8 cellular contexts compared by ENCODE assay signal in the genomic region with DNA sequence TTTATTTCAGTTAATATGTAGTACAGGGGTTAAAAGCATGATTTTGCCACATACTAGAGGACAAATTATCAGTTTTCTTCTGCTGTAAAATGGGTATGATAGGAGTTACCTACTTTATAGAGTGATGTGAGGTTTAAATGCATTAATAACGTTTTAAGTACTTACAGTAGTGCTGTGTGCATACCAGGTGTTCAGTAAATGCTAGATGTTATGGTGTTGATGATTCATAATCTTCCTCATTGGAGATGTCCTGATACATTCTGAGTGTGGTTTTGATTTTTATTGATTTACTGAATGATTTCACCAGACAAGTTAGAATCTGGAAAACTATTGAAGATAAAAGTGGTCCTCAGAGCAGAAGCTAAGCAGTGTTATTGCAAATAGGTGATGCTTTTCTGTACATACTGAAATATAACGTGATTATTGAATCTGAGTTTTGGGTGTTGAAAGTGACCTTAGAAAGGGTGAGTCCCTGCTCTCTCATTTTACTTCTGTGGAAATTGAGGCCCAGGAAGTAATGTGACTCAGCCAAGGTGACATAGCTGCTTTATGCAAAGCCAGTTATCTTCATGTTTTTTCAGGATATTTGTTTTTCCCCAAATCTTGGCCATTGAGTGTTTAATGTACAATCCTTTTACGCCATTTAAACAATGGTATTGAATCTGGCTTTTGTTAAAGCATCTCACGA.
"Had no signal": no experiment of that assay in that cellular context is flagged by ENCODE, and none has a peak within 500 bp of the region (broad histone marks: within the 10 kb centered on the region; RNA-seq: fewer than 3 reads in every experiment).

No MANE protein-coding gene starts in this region.

- H3K9me3 ChIP-seq: ascending aorta, ovary, thyroid gland had no signal

- H3K4me1 ChIP-seq: ascending aorta, thyroid gland had no signal

- H3K27ac Mint-ChIP-seq: activated B cell treated with CpG ODN at 0.5 μM for 24 hours had no signal

- H3K4me3 Mint-ChIP-seq: activated B cell treated with CpG ODN at 0.5 μM for 24 hours had no signal

- H3K27me3 Mint-ChIP-seq: activated B cell treated with CpG ODN at 0.5 μM for 24 hours had no signal

- H3K27ac ChIP-seq: ascending aorta, ovary, thyroid gland had no signal

- H3K36me3 ChIP-seq: cardiac muscle cell, ovary, thyroid gland had no signal

- H3K27me3 ChIP-seq: ascending aorta, cardiac muscle cell, ovary, thyroid gland had no signal

- DNase-seq: activated B cell treated with CpG ODN at 0.5 μM for 24 hours; activated CD4-positive, alpha-beta T cell treated with anti-CD3 and anti-CD28 coated beads, Interleukin-2, amount 50 U/mL, for 48 hours; activated gamma-delta T cell; ovary; stimulated activated CD4-positive, alpha-beta T cell treated with anti-CD3 and anti-CD28 coated beads, Interleukin-12 subunit alpha, Interleukin-12 subunit beta, amount 100 ng/mL, for 4 hours; thyroid gland had no signal

- H3K4me3 ChIP-seq: ascending aorta, cardiac muscle cell, ovary, thyroid gland had no signal

- H3K9me3 Mint-ChIP-seq: activated B cell treated with CpG ODN at 0.5 μM for 24 hours had no signal
